15 cellular contexts compared by ENCODE assay signal in genomic region chr3:10553586-10554235, GRCh38. TPM values are rescaled to one million over a fixed set of nuclear protein-coding genes. Genes with fewer than 3 reads are reported as not detected.
DNase-seq lines count a peak whose midpoint lies in the region; ATAC-seq and TF ChIP-seq lines count a peak whose summit lies in the region.
"Had no signal": no experiment of that assay in that cellular context is flagged by ENCODE, and none has a peak within 500 bp of the region (broad histone marks: within the 10 kb centered on the region; RNA-seq: fewer than 3 reads in every experiment).

No MANE protein-coding gene starts in this region.

- no peak for DNase-seq in Right ventricle myocardium inferior (ENCODE audit: missing footprints)
- no peak for DNase-seq in left cardiac atrium
- peak; percentile 23 for DNase-seq in activated CD8-positive, alpha-beta memory T cell treated with anti-CD3 and anti-CD28 coated beads, Interleukin-2, amount 50 U/mL, for 48 hours
- peak; percentile 88 for DNase-seq in iPS-NIHi11 (ENCODE audit: low spot score)
- DNase-seq in tibial nerve (ENCODE audit: low spot score in 2 of 2), result no peak
- no peak for DNase-seq in stimulated activated CD4-positive, alpha-beta T cell treated with anti-CD3 and anti-CD28 coated beads, Interleukin-2, amount 100 ng/mL, for 48 hours
- no peak for DNase-seq in stimulated activated CD4-positive, alpha-beta T cell treated with anti-CD3 and anti-CD28 coated beads, Interleukin-4, amount 100 ng/mL, for 24 hours
- no peak for DNase-seq in NK-92 (lab: John Stamatoyannopoulos, UW; ENCODE audit: unreplicated experiment)
- DNase-seq: GF-D8, Kasumi-1, NCI-H510A treated with DMSO at 0.1 percent for 48 hours, spleen had no signal

- no peak overlapping the region for H3K4me3 ChIP-seq in tibial nerve
- H3K4me3 ChIP-seq: spleen had no signal

- no peaks in the 10 kb centered on the region for H3K27me3 ChIP-seq in tibial nerve
- H3K27me3 ChIP-seq: spleen had no signal

- TF ChIP-seq EP300 in tibial nerve (IDR thresholded peaks at IDR 0.05), result peak in 1 of 2 donors; percentile 60

- no peak for TF ChIP-seq CTCF in tibial nerve (IDR thresholded peaks at IDR 0.05)

- WGBS in tibial nerve, 2 donors, result 21 to 30% methylated on average over 9 of the region's 9 CpGs

- H3K9me3 ChIP-seq in tibial nerve, result no peaks in the 10 kb centered on the region
- H3K9me3 ChIP-seq: spleen had no signal

- peak overlapping the region in 3 of 4 donors; percentile 29 to 91 (median 75) for H3K27ac ChIP-seq in tibial nerve
- H3K27ac ChIP-seq: spleen had no signal

- intact Hi-C loops in Right ventricle myocardium inferior (cut with DNase I) (no loop called here), left cardiac atrium (cut with DNase I) (no loop called here)

- ATAC-seq in Right ventricle myocardium inferior (peak; percentile 11), left cardiac atrium (no peak)

- no peak for TF ChIP-seq POLR2A in tibial nerve (IDR thresholded peaks at IDR 0.05)

- H3K4me1 ChIP-seq in tibial nerve, result peaks cover 0 to 30% (median 12%) of the 10 kb centered on the region in 4 donors

- H3K36me3 ChIP-seq in tibial nerve, result no peaks in the 10 kb centered on the region
- H3K36me3 ChIP-seq: spleen had no signal

RNA-seq across cellular contexts. Expression of gene ATP2B2, which starts 48.3 kb away (rescaled TPM):
- total RNA-seq in Right ventricle myocardium inferior (0.14 TPM), left cardiac atrium (under 1 TPM in 1 of 2 donors, not detected in 1; 0.31 TPM), tibial nerve (1 to 10 TPM in 2 of 4 donors, under 1 TPM in 2; 0.42 to 2.0 (median 1.1) TPM)
- total RNA-seq: bronchial epithelial cell; mesothelial cell of epicardium; T-helper 2 cell treated with Interferon-gamma antibody and Interleukin-4, amounts not matched to agents 100 ng/mL and 5 ng/mL, for 36 hours had no signal

Comparison
In these comparisons a context has a peak if more than half of its experiments do, and no peak if none do; other contexts are left out.
1. DNase-seq: peak in activated CD8-positive, alpha-beta memory T cell treated with anti-CD3 and anti-CD28 coated beads, Interleukin-2, amount 50 U/mL, for 48 hours (single experiment) and iPS-NIHi11 (single experiment); none in Right ventricle myocardium inferior (single experiment), left cardiac atrium (single experiment), tibial nerve (0 of 2), stimulated activated CD4-positive, alpha-beta T cell treated with anti-CD3 and anti-CD28 coated beads, Interleukin-2, amount 100 ng/mL, for 48 hours (0 of 2), stimulated activated CD4-positive, alpha-beta T cell treated with anti-CD3 and anti-CD28 coated beads, Interleukin-4, amount 100 ng/mL, for 24 hours (single experiment) and NK-92 (single experiment).